In the genomic region with DNA sequence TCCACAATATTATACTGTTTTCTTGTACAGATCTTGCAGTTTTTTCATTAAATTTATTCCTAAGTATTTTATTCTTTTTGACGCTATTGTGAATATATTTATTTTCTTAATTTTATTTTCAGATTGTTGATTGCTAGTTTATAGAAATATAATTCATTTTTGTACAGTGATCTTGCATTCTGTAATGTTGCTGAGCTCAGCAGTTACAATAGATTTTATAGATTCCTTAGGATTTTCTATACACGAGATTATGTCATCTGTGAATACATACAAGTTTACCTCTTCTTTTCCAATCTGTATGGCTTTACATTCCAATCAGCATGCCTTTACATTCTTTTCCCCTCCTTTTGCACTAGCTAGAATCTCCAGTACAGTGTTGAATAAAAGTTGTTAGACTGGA, we compare ENCODE assay signal across 9 cellular contexts.
"Had no signal": no experiment of that assay in that cellular context is flagged by ENCODE, and none has a peak within 500 bp of the region (broad histone marks: within the 10 kb centered on the region; RNA-seq: fewer than 3 reads in every experiment).

No MANE protein-coding gene starts in this region.

- H2AFZ ChIP-seq: GM23248 had no signal

- H3K4me2 ChIP-seq: KMS-11 had no signal

- H3K27ac ChIP-seq: GM23248, KMS-11 had no signal

- H3K4me3 ChIP-seq: GM23248 had no signal

- H3K9ac ChIP-seq: GM23248, KMS-11 had no signal

- DNase-seq: GM23248, GOT3, H9, HCEC 1CT, Karpas-422, KBM-7 had no signal

- FAIRE-seq: H54, HTR-8/SVneo had no signal
